Comparison of ENCODE assay signal across 10 cellular contexts in the genomic region with DNA sequence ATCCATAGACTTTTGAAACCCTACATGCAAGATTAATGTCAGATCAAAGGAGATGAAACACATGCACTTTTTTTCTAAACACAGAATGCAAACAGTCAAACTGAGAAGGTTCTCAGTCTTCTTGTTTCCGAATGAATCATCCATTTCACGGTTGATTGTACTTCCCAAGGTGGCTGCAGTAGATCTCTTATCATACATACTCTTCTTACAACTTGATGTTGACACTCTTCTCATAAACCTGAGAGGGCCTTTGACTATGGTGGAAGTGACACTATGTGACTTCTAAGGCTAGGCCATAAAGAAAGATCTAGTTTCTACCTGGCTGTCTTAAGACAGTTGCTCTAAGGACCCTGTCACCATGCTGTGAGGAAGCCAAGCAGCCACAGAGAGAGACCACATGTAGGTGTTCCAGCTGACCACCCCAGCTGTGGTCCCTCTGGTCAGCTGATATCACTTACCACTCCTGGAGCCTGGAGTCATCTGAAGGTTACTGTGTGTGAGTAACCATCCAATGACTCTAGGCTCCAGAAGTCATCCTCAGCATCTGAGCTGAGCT.
A peak's percentile ranks its signal among the peaks of the same experiment; 100 is the strongest.
DNase-seq lines count a peak whose midpoint lies in the region; ATAC-seq lines count a peak whose summit lies in the region.
"Had no signal": no experiment of that assay in that cellular context is flagged by ENCODE, and none has a peak within 500 bp of the region (broad histone marks: within the 10 kb centered on the region; RNA-seq: fewer than 3 reads in every experiment).

No MANE protein-coding gene starts in this region.

- ATAC-seq in HG02610 (IDR thresholded peaks at IDR 0.05; ENCODE audit: unreplicated experiment), result peak; percentile 92
- peak; percentile 94 for ATAC-seq in stimulated activated naive CD8-positive, alpha-beta T cell treated with anti-CD3 and anti-CD28 coated beads, Interleukin-15, amount 100 ng/mL, for 72 hours

- no peaks in the 10 kb centered on the region for H3K9me3 Mint-ChIP-seq in stimulated activated naive CD8-positive, alpha-beta T cell treated with anti-CD3 and anti-CD28 coated beads, Interleukin-15, amount 100 ng/mL, for 72 hours
- H3K9me3 Mint-ChIP-seq: nephron had no signal

- DNase-seq in stimulated activated CD4-positive, alpha-beta T cell treated with anti-CD3 and anti-CD28 coated beads, Interleukin-15, amount 100 ng/mL, for 48 hours (ENCODE audit: low read depth in 2 of 2), result peak; percentile 6 to 15
- no peak for DNase-seq in stimulated activated CD4-positive, alpha-beta T cell treated with anti-CD3 and anti-CD28 coated beads, Interleukin-4, amount 100 ng/mL, for 1 hour
- DNase-seq in HK-2 (ENCODE audit: unreplicated experiment) (peak; percentile 35), ureter (ENCODE audit: low spot score) (no peak), NCI-H69 (lab: John Stamatoyannopoulos, UW) (no peak), G401 (ENCODE audit: low spot score) (no peak)
- DNase-seq in stimulated activated naive CD8-positive, alpha-beta T cell treated with anti-CD3 and anti-CD28 coated beads, Interleukin-15, amount 100 ng/mL, for 72 hours, result peak; percentile 8 to 60
- DNase-seq: C1 segment of cervical spinal cord had no signal

- peak overlapping the region in 1 of 2 donors; percentile 28 for H3K27ac Mint-ChIP-seq in stimulated activated naive CD8-positive, alpha-beta T cell treated with anti-CD3 and anti-CD28 coated beads, Interleukin-15, amount 100 ng/mL, for 72 hours
- H3K27ac Mint-ChIP-seq: nephron had no signal

- in situ Hi-C loops in G401 (cut with HindIII; ENCODE audit: low sequenced_read_pairs), result no loop called here

- H3K27me3 Mint-ChIP-seq in stimulated activated naive CD8-positive, alpha-beta T cell treated with anti-CD3 and anti-CD28 coated beads, Interleukin-15, amount 100 ng/mL, for 72 hours, result peaks cover 73% of the 10 kb centered on the region

- no peak overlapping the region for H3K4me3 Mint-ChIP-seq in stimulated activated naive CD8-positive, alpha-beta T cell treated with anti-CD3 and anti-CD28 coated beads, Interleukin-15, amount 100 ng/mL, for 72 hours
- H3K4me3 Mint-ChIP-seq: nephron had no signal

- peaks cover 13% of the 10 kb centered on the region for H3K4me1 Mint-ChIP-seq in stimulated activated naive CD8-positive, alpha-beta T cell treated with anti-CD3 and anti-CD28 coated beads, Interleukin-15, amount 100 ng/mL, for 72 hours
- H3K4me1 Mint-ChIP-seq: nephron had no signal

Comparison
In these comparisons a context has a peak if more than half of its experiments do, and no peak if none do; other contexts are left out.
1. DNase-seq: peak in stimulated activated CD4-positive, alpha-beta T cell treated with anti-CD3 and anti-CD28 coated beads, Interleukin-15, amount 100 ng/mL, for 48 hours (2 of 2), HK-2 (single experiment) and stimulated activated naive CD8-positive, alpha-beta T cell treated with anti-CD3 and anti-CD28 coated beads, Interleukin-15, amount 100 ng/mL, for 72 hours (2 of 2); none in stimulated activated CD4-positive, alpha-beta T cell treated with anti-CD3 and anti-CD28 coated beads, Interleukin-4, amount 100 ng/mL, for 1 hour (single experiment), ureter (single experiment), NCI-H69 (single experiment) and G401 (single experiment).